ENCODE assay signal across 1 cellular context in the genomic region with DNA sequence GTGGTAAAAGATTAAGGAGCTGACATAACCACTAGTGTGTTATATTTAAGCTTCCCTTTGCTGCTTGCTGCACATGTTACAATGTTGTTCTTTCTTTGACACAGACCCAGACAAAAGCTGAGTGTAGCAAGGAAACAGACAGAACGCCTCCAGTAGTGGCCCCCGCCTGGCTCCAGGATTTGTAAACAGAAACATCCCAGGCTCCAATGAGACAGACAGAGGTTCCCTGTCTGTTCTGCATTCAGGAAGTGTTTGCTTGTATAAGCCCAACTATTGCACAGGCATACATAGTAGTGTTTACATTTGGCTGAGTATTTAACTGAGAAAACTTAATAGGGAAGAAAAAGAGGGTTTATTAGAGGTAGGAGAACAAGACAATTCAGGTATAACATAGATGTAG.
A peak's percentile ranks its signal among the peaks of the same experiment; 100 is the strongest.
TF ChIP-seq lines count a peak whose summit lies in the region.

No MANE protein-coding gene starts in this region.

TF ChIP-seq in HEK293, 187 proteins besides CTCF, POLR2A, EP300 and RAD21 (continued from another document):
- TF ChIP-seq, protein P1, sequence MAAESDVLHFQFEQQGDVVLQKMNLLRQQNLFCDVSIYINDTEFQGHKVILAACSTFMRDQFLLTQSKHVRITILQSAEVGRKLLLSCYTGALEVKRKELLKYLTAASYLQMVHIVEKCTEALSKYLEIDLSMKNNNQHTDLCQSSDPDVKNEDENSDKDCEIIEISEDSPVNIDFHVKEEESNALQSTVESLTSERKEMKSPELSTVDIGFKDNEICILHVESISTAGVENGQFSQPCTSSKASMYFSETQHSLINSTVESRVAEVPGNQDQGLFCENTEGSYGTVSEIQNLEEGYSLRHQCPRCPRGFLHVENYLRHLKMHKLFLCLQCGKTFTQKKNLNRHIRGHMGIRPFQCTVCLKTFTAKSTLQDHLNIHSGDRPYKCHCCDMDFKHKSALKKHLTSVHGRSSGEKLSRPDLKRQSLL (tag by site-specific recombination; IDR thresholded peaks at IDR 0.05): no peak
- TF ChIP-seq ZBTB48 (tag by site-specific recombination; IDR thresholded peaks at IDR 0.05) (no peak), KLF16 (tag by site-specific recombination; IDR thresholded peaks at IDR 0.05) (no peak), ZNF629 (tag by site-specific recombination; IDR thresholded peaks at IDR 0.05) (no peak), ZNF248 (tag by site-specific recombination; IDR thresholded peaks at IDR 0.05) (no peak), TRIM28 (IDR thresholded peaks at IDR 0.05; ENCODE audit: borderline replicate concordance, low read length) (peak; percentile 96), ZSCAN16 (tag by site-specific recombination; IDR thresholded peaks at IDR 0.05) (no peak), ZNF223 (tag by site-specific recombination; IDR thresholded peaks at IDR 0.05) (no peak), SP3 (tag by site-specific recombination; IDR thresholded peaks at IDR 0.05) (no peak), RBAK (tag by site-specific recombination; IDR thresholded peaks at IDR 0.05) (no peak), KLF9 (tag by site-specific recombination; IDR thresholded peaks at IDR 0.05; ENCODE audit: low read depth) (no peak)
- TF ChIP-seq, protein P2, sequence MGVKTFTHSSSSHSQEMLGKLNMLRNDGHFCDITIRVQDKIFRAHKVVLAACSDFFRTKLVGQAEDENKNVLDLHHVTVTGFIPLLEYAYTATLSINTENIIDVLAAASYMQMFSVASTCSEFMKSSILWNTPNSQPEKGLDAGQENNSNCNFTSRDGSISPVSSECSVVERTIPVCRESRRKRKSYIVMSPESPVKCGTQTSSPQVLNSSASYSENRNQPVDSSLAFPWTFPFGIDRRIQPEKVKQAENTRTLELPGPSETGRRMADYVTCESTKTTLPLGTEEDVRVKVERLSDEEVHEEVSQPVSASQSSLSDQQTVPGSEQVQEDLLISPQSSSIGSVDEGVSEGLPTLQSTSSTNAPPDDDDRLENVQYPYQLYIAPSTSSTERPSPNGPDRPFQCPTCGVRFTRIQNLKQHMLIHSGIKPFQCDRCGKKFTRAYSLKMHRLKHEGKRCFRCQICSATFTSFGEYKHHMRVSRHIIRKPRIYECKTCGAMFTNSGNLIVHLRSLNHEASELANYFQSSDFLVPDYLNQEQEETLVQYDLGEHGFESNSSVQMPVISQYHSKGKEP (tag by site-specific recombination; IDR thresholded peaks at IDR 0.05): peak; percentile 34; the same call in 1 of the 2 replicates
- TF ChIP-seq, protein P3, sequence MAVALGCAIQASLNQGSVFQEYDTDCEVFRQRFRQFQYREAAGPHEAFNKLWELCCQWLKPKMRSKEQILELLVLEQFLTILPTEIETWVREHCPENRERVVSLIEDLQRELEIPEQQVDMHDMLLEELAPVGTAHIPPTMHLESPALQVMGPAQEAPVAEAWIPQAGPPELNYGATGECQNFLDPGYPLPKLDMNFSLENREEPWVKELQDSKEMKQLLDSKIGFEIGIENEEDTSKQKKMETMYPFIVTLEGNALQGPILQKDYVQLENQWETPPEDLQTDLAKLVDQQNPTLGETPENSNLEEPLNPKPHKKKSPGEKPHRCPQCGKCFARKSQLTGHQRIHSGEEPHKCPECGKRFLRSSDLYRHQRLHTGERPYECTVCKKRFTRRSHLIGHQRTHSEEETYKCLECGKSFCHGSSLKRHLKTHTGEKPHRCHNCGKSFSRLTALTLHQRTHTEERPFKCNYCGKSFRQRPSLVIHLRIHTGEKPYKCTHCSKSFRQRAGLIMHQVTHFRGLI (tag by site-specific recombination; IDR thresholded peaks at IDR 0.05): peak; percentile 70; the same call in 1 of the 2 replicates
